In genomic region chr15:100775581-100776185, GRCh38 we compare ENCODE assay signal across 21 cellular contexts.
"Had no signal": no experiment of that assay in that cellular context is flagged by ENCODE, and none has a peak within 500 bp of the region (broad histone marks: within the 10 kb centered on the region; RNA-seq: fewer than 3 reads in every experiment).

No MANE protein-coding gene starts in this region.

- H3K36me3 ChIP-seq: cardiac muscle cell, lower lobe of right lung, neural progenitor cell, prostate gland, thyroid gland had no signal

- H3K4me1 Mint-ChIP-seq: activated naive CD8-positive, alpha-beta T cell treated with anti-CD3 and anti-CD28 coated beads, Interleukin-2, amount 50 U/mL, for 24 hours; naive thymus-derived CD4-positive, alpha-beta T cell had no signal

- H3K27ac ChIP-seq: cardiac muscle cell, foreskin keratinocyte, lower lobe of right lung, neural progenitor cell, prostate gland, thyroid gland had no signal

- H3K4me1 ChIP-seq: foreskin keratinocyte, lower lobe of right lung, thyroid gland had no signal

- H3K4me3 ChIP-seq: cardiac muscle cell, lower lobe of right lung, neural progenitor cell, prostate gland, thyroid gland had no signal

- H3K27me3 ChIP-seq: cardiac muscle cell, foreskin keratinocyte, neural progenitor cell, thyroid gland had no signal

- ATAC-seq: activated CD4-positive, CD25-positive, alpha-beta regulatory T cell treated with anti-CD3 and anti-CD28 coated beads, Interleukin-2, amount 50 U/mL, for 24 hours; activated naive CD8-positive, alpha-beta T cell treated with anti-CD3 and anti-CD28 coated beads, Interleukin-2, amount 50 U/mL, for 24 hours; foreskin keratinocyte; lower lobe of right lung; naive thymus-derived CD4-positive, alpha-beta T cell; T-helper 17 cell had no signal

- H3K9me3 Mint-ChIP-seq: activated naive CD8-positive, alpha-beta T cell treated with anti-CD3 and anti-CD28 coated beads, Interleukin-2, amount 50 U/mL, for 24 hours; stimulated activated naive CD8-positive, alpha-beta T cell treated with anti-CD3 and anti-CD28 coated beads, Interleukin-15, Interleukin-2, amounts not matched to agents 100 ng/mL and 50 ng/mL, for 24 hours had no signal

- H3K36me3 Mint-ChIP-seq: neural progenitor cell had no signal

- DNase-seq: activated CD4-positive, alpha-beta T cell treated with anti-CD3 and anti-CD28 coated beads, Interleukin-2, amount 50 U/mL, for 1 hour; activated gamma-delta T cell; activated naive CD4-positive, alpha-beta T cell treated with anti-CD3 and anti-CD28 coated beads, Interleukin-2, amount 50 U/mL, for 16 hours; activated naive CD8-positive, alpha-beta T cell treated with anti-CD3 and anti-CD28 coated beads, Interleukin-2, amount 50 U/mL, for 24 hours; activated T-cell treated with anti-CD3 and anti-CD28 coated beads, Interleukin-2, amount 50 U/mL, for 48 hours; dermis blood vessel endothelial cell; effector CD8-positive, alpha-beta T cell; erythroblast; foreskin keratinocyte; kidney; lower lobe of right lung; substantia nigra; SW 1271; T-helper 17 cell; thyroid gland had no signal

- H3K27ac Mint-ChIP-seq: activated naive CD8-positive, alpha-beta T cell treated with anti-CD3 and anti-CD28 coated beads, Interleukin-2, amount 50 U/mL, for 24 hours; naive thymus-derived CD4-positive, alpha-beta T cell; neural progenitor cell; stimulated activated naive CD8-positive, alpha-beta T cell treated with anti-CD3 and anti-CD28 coated beads, Interleukin-15, Interleukin-2, amounts not matched to agents 100 ng/mL and 50 ng/mL, for 24 hours; T-helper 17 cell had no signal

- H3K27me3 Mint-ChIP-seq: activated naive CD8-positive, alpha-beta T cell treated with anti-CD3 and anti-CD28 coated beads, Interleukin-2, amount 50 U/mL, for 24 hours had no signal

- H3K4me3 Mint-ChIP-seq: activated naive CD8-positive, alpha-beta T cell treated with anti-CD3 and anti-CD28 coated beads, Interleukin-2, amount 50 U/mL, for 24 hours; naive thymus-derived CD4-positive, alpha-beta T cell; neural progenitor cell; stimulated activated naive CD8-positive, alpha-beta T cell treated with anti-CD3 and anti-CD28 coated beads, Interleukin-15, Interleukin-2, amounts not matched to agents 100 ng/mL and 50 ng/mL, for 24 hours; T-helper 17 cell had no signal

- H3K9ac ChIP-seq: neural progenitor cell had no signal

- H3K9me3 ChIP-seq: lower lobe of right lung, prostate gland, thyroid gland had no signal
